ENCODE assay signal across 17 cellular contexts in the genomic region with DNA sequence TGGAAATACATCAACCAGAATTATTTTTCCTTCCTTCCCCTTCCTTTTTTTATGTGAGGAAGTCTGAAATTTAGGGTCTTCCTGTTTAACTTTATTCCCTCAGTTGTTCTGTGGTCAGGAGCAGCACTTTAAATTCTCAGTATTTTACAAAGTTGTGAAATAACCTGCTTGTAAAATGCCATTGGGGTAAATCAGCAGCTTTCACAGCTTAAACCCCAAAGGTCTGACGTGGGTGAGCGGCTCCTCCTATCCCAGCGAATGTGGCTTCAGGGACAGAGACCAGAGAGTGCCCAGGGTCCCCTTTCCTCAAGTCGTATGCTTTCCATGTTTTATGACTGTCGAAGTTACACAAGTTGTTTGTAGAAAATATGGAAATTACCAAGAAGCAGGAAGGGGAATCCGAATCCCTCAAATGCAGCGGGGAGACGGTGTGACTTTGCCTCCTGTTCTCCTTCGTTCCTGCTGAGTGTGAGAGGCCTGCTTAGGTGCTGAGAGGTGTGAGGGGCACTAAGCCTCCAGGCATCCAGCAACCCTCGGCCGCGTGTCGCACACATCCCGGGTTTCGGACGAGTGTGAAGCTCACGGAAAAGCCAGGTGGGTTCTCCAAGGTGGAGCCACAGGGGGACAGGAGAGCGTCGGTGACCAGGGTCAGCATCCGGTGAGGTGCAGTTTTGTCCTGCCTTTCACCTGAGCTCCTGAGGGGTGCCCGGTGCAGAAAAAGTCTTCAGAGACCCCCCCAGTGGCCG. TPM values are rescaled to one million over a fixed set of nuclear protein-coding genes. Genes with fewer than 3 reads are reported as not detected.
DNase-seq lines count a peak whose midpoint lies in the region; ATAC-seq and TF ChIP-seq lines count a peak whose summit lies in the region.
"Had no signal": no experiment of that assay in that cellular context is flagged by ENCODE, and none has a peak within 500 bp of the region (broad histone marks: within the 10 kb centered on the region; RNA-seq: fewer than 3 reads in every experiment).

No MANE protein-coding gene starts in this region.

- no peak for ATAC-seq in HG03108 (IDR thresholded peaks at IDR 0.05; ENCODE audit: unreplicated experiment)
- no peak for ATAC-seq in GM21526 (IDR thresholded peaks at IDR 0.05; ENCODE audit: low FRiP score, unreplicated experiment)
- ATAC-seq: Panc1 had no signal

- H3K4me3 ChIP-seq in H7 (ENCODE audit: insufficient read depth, low read depth, low read length) (no peak overlapping the region), adipocyte (ENCODE audit: low read length) (no peak overlapping the region), colonic mucosa (no peak overlapping the region)

- peaks cover 30% of the 10 kb centered on the region for H3K4me1 ChIP-seq in adipocyte (ENCODE audit: control insufficient read depth, insufficient read depth, low read length)
- no peaks in the 10 kb centered on the region for H3K4me1 ChIP-seq in colonic mucosa
- H3K4me1 ChIP-seq: parathyroid adenoma had no signal

- no peaks in the 10 kb centered on the region for H3K36me3 Mint-ChIP-seq in mesothelial cell of epicardium

- H3K4me3 Mint-ChIP-seq in mesothelial cell of epicardium, result peak overlapping the region; percentile 31
- H3K4me3 Mint-ChIP-seq: dendritic cell treated with granulocyte-macrophage colony-stimulating factor and Interleukin-4, amounts not matched to agents 40 ng/mL and 50 ng/mL, for 4 days had no signal

- DNase-seq in AG08396 (ENCODE audit: low spot score) (peak; percentile 64), H7 (peak; percentile 64), adipocyte (ENCODE audit: low read depth) (peak; percentile 44), mesothelial cell of epicardium (ENCODE audit: low spot score in 2 of 2, unreplicated experiment in 2 of 2) (no peak), NCI-H2227 treated with DMSO at 0.1 percent for 48 hours (lab: John Stamatoyannopoulos, UW) (no peak), colonic mucosa (no peak)
- DNase-seq: activated CD4-positive, alpha-beta T cell treated with anti-CD3 and anti-CD28 coated beads for 1 hour; activated T-cell treated with anti-CD3 and anti-CD28 coated beads, Interleukin-2, amount 50 U/mL, for 1 hour; amniotic stem cell; NCI-H1092 treated with DMSO at 0.1 percent for 48 hours had no signal

- no peak overlapping the region for H3K27ac Mint-ChIP-seq in mesothelial cell of epicardium
- H3K27ac Mint-ChIP-seq: dendritic cell treated with granulocyte-macrophage colony-stimulating factor and Interleukin-4, amounts not matched to agents 40 ng/mL and 50 ng/mL, for 4 days had no signal

- no peaks in the 10 kb centered on the region for H3K36me3 ChIP-seq in H7 (replicated peaks; ENCODE audit: control insufficient read depth, insufficient read depth, low read length)
- H3K36me3 ChIP-seq in adipocyte (ENCODE audit: control insufficient read depth, insufficient read depth, low read length, severe bottlenecking), result no peaks in the 10 kb centered on the region
- H3K36me3 ChIP-seq in colonic mucosa, result no peaks in the 10 kb centered on the region

- H3K27me3 ChIP-seq in H7 (ENCODE audit: control insufficient read depth, insufficient read depth, low read length), result peaks cover 15% of the 10 kb centered on the region; the same call in 1 of the 2 replicates
- H3K27me3 ChIP-seq in adipocyte (replicated peaks; ENCODE audit: control insufficient read depth, insufficient read depth, low read length), result peaks cover 42% of the 10 kb centered on the region
- H3K27me3 ChIP-seq in colonic mucosa, result peaks cover 12% of the 10 kb centered on the region

- no peak overlapping the region for H3K27ac ChIP-seq in colonic mucosa
- H3K27ac ChIP-seq: parathyroid adenoma had no signal

- H3K4me1 Mint-ChIP-seq in mesothelial cell of epicardium, result peaks cover 12% of the 10 kb centered on the region

- H3K9me3 ChIP-seq in adipocyte (ENCODE audit: control insufficient read depth, low read length) (no peaks in the 10 kb centered on the region), colonic mucosa (no peaks in the 10 kb centered on the region)

- TF ChIP-seq CTCF in mesothelial cell of epicardium (IDR thresholded peaks at IDR 0.05; ENCODE audit: unreplicated experiment) (no peak), colonic mucosa (IDR thresholded peaks at IDR 0.05) (no peak)

- H3K9me3 Mint-ChIP-seq in mesothelial cell of epicardium, result no peaks in the 10 kb centered on the region
- H3K9me3 Mint-ChIP-seq: dendritic cell treated with granulocyte-macrophage colony-stimulating factor and Interleukin-4, amounts not matched to agents 40 ng/mL and 50 ng/mL, for 4 days had no signal

- H3K9ac ChIP-seq in adipocyte (ENCODE audit: low read length), result no peak overlapping the region
- H3K9ac ChIP-seq in colonic mucosa (ENCODE audit: low read depth in 2 of 2, low read length in 2 of 2), result no peak overlapping the region
- H3K9ac ChIP-seq: parathyroid adenoma had no signal

- intact Hi-C loops in colonic mucosa (cut with DNase I), result no loop called here

- peaks cover 86% of the 10 kb centered on the region for H3K27me3 Mint-ChIP-seq in mesothelial cell of epicardium (ENCODE audit: low read depth)

RNA-seq across cellular contexts. Expression of gene KCNG2, which starts 10.8 kb away (rescaled TPM):
- total RNA-seq in H7 (2014; rRNA removed; shearing (Covaris generic)), result 0.14 and 0.18 TPM in 2 replicates
- 0.14 TPM in 1 of 3 replicates, not detected in the others for total RNA-seq in mesothelial cell of epicardium
- total RNA-seq in colonic mucosa, result under 1 TPM in 1 of 2 donors, not detected in 1; 0.32 TPM
- total RNA-seq: HT1080; T-helper 1 cell treated with Interleukin-12 subunit alpha and Interleukin-12 subunit beta and Interleukin-4 antibody, amounts not matched to agents 30 ng/mL and 1 ng/mL, for 36 hours had no signal

Comparison
In these comparisons a context has a peak if more than half of its experiments do, and no peak if none do; other contexts are left out.
1. DNase-seq: peak in AG08396 (single experiment), H7 (single experiment) and adipocyte (single experiment); none in mesothelial cell of epicardium (0 of 2), NCI-H2227 treated with DMSO at 0.1 percent for 48 hours (single experiment) and colonic mucosa (single experiment).